In genomic region chr12:55716582-55717396, GRCh38 we compare ENCODE assay signal across 8 cellular contexts. TPM values are rescaled to one million over a fixed set of nuclear protein-coding genes. Genes with fewer than 3 reads are reported as not detected.
DNase-seq lines count a peak whose midpoint lies in the region; ATAC-seq, FAIRE-seq and TF ChIP-seq lines count a peak whose summit lies in the region.

No MANE protein-coding gene starts in this region.

- intact Hi-C loops in lower leg skin (cut with DNase I; ENCODE audit: low total_unique reads), result no loop called here
- intact Hi-C loops in uterus (cut with DNase I; ENCODE audit: low total_unique reads), result no loop called here

- H3K36me3 ChIP-seq in KOPT-K1 (ENCODE audit: insufficient read depth, low read length) (peaks cover 38% of the 10 kb centered on the region; the same call in 1 of the 2 replicates), uterus (no peaks in the 10 kb centered on the region)

- 7 to 10% methylated on average over 18 of the region's 18 CpGs for WGBS in lower leg skin, 2 donors

- H3K27ac ChIP-seq in KOPT-K1 (ENCODE audit: low read depth, low read length, poor library complexity, severe bottlenecking), result peak overlapping the region; percentile 80
- H3K27ac ChIP-seq in angular gyrus (ENCODE audit: low read depth, low read length), result peak overlapping the region; percentile 77
- H3K27ac ChIP-seq in uterus, result peak overlapping the region; percentile 93 to 95

- peaks cover 10 to 33% of the 10 kb centered on the region in 2 donors for H3K4me1 ChIP-seq in uterus

- TF ChIP-seq CTCF in lower leg skin (IDR thresholded peaks at IDR 0.05) (no peak), uterus (IDR thresholded peaks at IDR 0.05) (no peak)

- no peak for ATAC-seq in HG03175 (IDR thresholded peaks at IDR 0.05; ENCODE audit: unreplicated experiment)

- DNase-seq in GM12892 (ENCODE audit: insufficient read length) (no peak), lower leg skin (ENCODE audit: low spot score in 2 of 2) (no peak), uterus (no peak), ureter (ENCODE audit: low spot score) (no peak), medulla oblongata (ENCODE audit: extremely low spot score) (no peak)

- peak; percentile 17 for FAIRE-seq in GM12892 (lab: Jason Lieb, UNC)

- H3K27me3 ChIP-seq in uterus, result no peaks in the 10 kb centered on the region

- H3K4me3 ChIP-seq in lower leg skin (ENCODE audit: low read depth, poor library complexity, severe bottlenecking) (peak overlapping the region; percentile 54), uterus (peak overlapping the region; percentile 72 to 83)

- no peaks in the 10 kb centered on the region for H3K9me3 ChIP-seq in KOPT-K1 (ENCODE audit: insufficient read depth, low read length, poor library complexity, severe bottlenecking)
- no peaks in the 10 kb centered on the region for H3K9me3 ChIP-seq in uterus

- TF ChIP-seq POLR2A in GM12892 (IDR thresholded peaks at IDR 0.05; ENCODE audit: low read depth, low read length), result no peak
- TF ChIP-seq POLR2A in lower leg skin (IDR thresholded peaks at IDR 0.05), result no peak
- no peak for TF ChIP-seq POLR2A in uterus (IDR thresholded peaks at IDR 0.05)

RNA-seq across cellular contexts. Expression of gene BLOC1S1, which starts 0.9 kb away (rescaled TPM):
- polyA plus RNA-seq in GM12892 (2012; ENCODE audit: missing spikeins), result 87.6 TPM
- total RNA-seq in lower leg skin (100 to 1,000 TPM; 114 to 167 (median 138) TPM), uterus (100 to 1,000 TPM in 3 of 4 donors, 10 to 100 TPM in 1; 53.6 to 238 (median 140) TPM), ureter (105 TPM)

RNA-seq across cellular contexts. Expression of gene RDH5, which starts 3.4 kb away (rescaled TPM):
- polyA plus RNA-seq in GM12892 (2012; ENCODE audit: missing spikeins), result 3.9 TPM
- total RNA-seq in lower leg skin (1 to 10 TPM; 2.5 to 8.9 (median 4.3) TPM), uterus (10 to 100 TPM in 2 of 4 donors, 1 to 10 TPM in 2; 4.1 to 16.8 (median 9.7) TPM), ureter (5.8 TPM)

RNA-seq across cellular contexts. Expression of gene ITGA7, which starts 9.1 kb away (rescaled TPM):
- 2.2 TPM for polyA plus RNA-seq in GM12892 (2012; ENCODE audit: missing spikeins)
- total RNA-seq in lower leg skin (10 to 100 TPM; 11.0 to 20.9 (median 12.8) TPM), uterus (100 to 1,000 TPM in 1 of 4 donors, 10 to 100 TPM in 2, 1 to 10 TPM in 1; 6.8 to 167 (median 29.4) TPM), ureter (99.7 TPM)

RNA-seq across cellular contexts. Expression of gene CD63, which starts 12.0 kb away (rescaled TPM):
- 131 TPM for polyA plus RNA-seq in GM12892 (2012; ENCODE audit: missing spikeins)
- total RNA-seq in lower leg skin (100 to 1,000 TPM; 151 to 408 (median 196) TPM), uterus (100 to 1,000 TPM; 417 to 911 (median 637) TPM), ureter (905 TPM)

RNA-seq across cellular contexts. Expression of gene GDF11, which starts 26.1 kb away (rescaled TPM):
- polyA plus RNA-seq in GM12892 (2012; ENCODE audit: missing spikeins), result 3.0 TPM
- total RNA-seq in lower leg skin (1 to 10 TPM in 1 of 4 donors, under 1 TPM in 3; 0.23 to 2.7 (median 0.57) TPM), uterus (10 to 100 TPM in 1 of 4 donors, 1 to 10 TPM in 2, under 1 TPM in 1; 0.77 to 17.1 (median 5.0) TPM), ureter (7.2 TPM)
